ENCODE assay signal across 34 cellular contexts in genomic region chr1:41164727-41165126, GRCh38.
DNase-seq lines count a peak whose midpoint lies in the region; ATAC-seq, FAIRE-seq and TF ChIP-seq lines count a peak whose summit lies in the region.
"Had no signal": no experiment of that assay in that cellular context is flagged by ENCODE, and none has a peak within 500 bp of the region (broad histone marks: within the 10 kb centered on the region; RNA-seq: fewer than 3 reads in every experiment).

No MANE protein-coding gene starts in this region.

- POLR2A ChIA-PET in IMR-90 (lab: Charles Lee; ENCODE audit: unreplicated experiment): no interaction called here
- POLR2A ChIA-PET in GM12878 (lab: Charles Lee): interaction anchor here (0.8 kb wide), 1 partner anchor 10 kb away, joined by 3 read pairs; no protein-coding TSS in a partner anchor
- POLR2A ChIA-PET in K562 (lab: Yijun Ruan, JAX): no interaction called here
- POLR2A ChIA-PET in Caco-2 (lab: Charles Lee): no interaction called here

- H3K23ac ChIP-seq in IMR-90 (ENCODE audit: low read depth, low read length): no peak overlapping the region

- TF ChIP-seq RAD21 in IMR-90 (IDR thresholded peaks at IDR 0.05; ENCODE audit: low read length): no peak
- TF ChIP-seq RAD21 in GM12878 (IDR thresholded peaks at IDR 0.05; ENCODE audit: insufficient read depth, low read depth, low read length): no peak
- no peak for TF ChIP-seq RAD21 in K562 (CRISPR knock-in tag; conservative IDR thresholded peaks at IDR 0.05 in 1 of 2, IDR thresholded peaks at IDR 0.05 in 1 of 2)

- no peak overlapping the region for H3K27ac Mint-ChIP-seq in Caco-2 (ENCODE audit: unreplicated experiment)
- H3K27ac Mint-ChIP-seq: B cell; CD14-positive monocyte; CD4-positive, alpha-beta memory T cell; CD4-positive, alpha-beta T cell; CD4-positive, CD25-positive, alpha-beta regulatory T cell; CD8-positive, alpha-beta memory T cell; CD8-positive, alpha-beta T cell had no signal

- no peak overlapping the region for H3K9ac ChIP-seq in IMR-90 (ENCODE audit: low read depth, low read length)
- H3K9ac ChIP-seq in GM12878 (ENCODE audit: control insufficient read depth, insufficient read depth, low read length): no peak overlapping the region
- no peak overlapping the region for H3K9ac ChIP-seq in K562 (ENCODE audit: insufficient read depth in 1 of 2, low read depth in 2 of 2, low read length in 2 of 2)
- H3K9ac ChIP-seq: BLaER1; BLaER1 treated with 17β-estradiol and CSF1 and Interleukin-3, amounts not matched to agents 10 nM and 100 nM had no signal

- TF ChIP-seq EP300 in GM12878 (IDR thresholded peaks at IDR 0.05; ENCODE audit: borderline replicate concordance in 1 of 2, control insufficient read depth in 1 of 2, low read depth in 2 of 2, low read length in 2 of 2): no peak
- TF ChIP-seq EP300 in K562 (IDR thresholded peaks at IDR 0.05; ENCODE audit: low read length): no peak

- no peak overlapping the region for H3K27ac ChIP-seq in IMR-90 (ENCODE audit: insufficient read depth, low read length)
- H3K27ac ChIP-seq in GM12878 (ENCODE audit: control insufficient read depth, insufficient read depth): no peak overlapping the region
- H3K27ac ChIP-seq in K562 (ENCODE audit: extremely low read depth, low read depth, low read length): no peak overlapping the region
- H3K27ac ChIP-seq: 22Rv1; A549; BLaER1; BLaER1 treated with 17β-estradiol and CSF1 and Interleukin-3, amounts not matched to agents 10 nM and 100 nM; C4-2B had no signal

- H3K9me1 ChIP-seq in IMR-90 (ENCODE audit: insufficient read depth, low read length) (no peaks in the 10 kb centered on the region), K562 (ENCODE audit: control insufficient read depth, insufficient read depth, low read length) (no peaks in the 10 kb centered on the region)

- RAD21 ChIA-PET in GM12878 (lab: Charles Lee; ENCODE audit: unreplicated experiment): no interaction called here

- H3K79me1 ChIP-seq in IMR-90 (ENCODE audit: low read depth in 1 of 2, low read length in 2 of 2): peaks cover 0 to 7% of the 10 kb centered on the region in 2 experiments; a peak in 1 of 4 replicates

- no peak overlapping the region for H3K14ac ChIP-seq in IMR-90 (replicated peaks; ENCODE audit: low read depth, low read length)

- H2BK15ac ChIP-seq in IMR-90 (ENCODE audit: low read depth, low read length): no peak overlapping the region

- H3K27me3 ChIP-seq in IMR-90 (ENCODE audit: control insufficient read depth, insufficient read depth, low read length) (no peaks in the 10 kb centered on the region), GM12878 (replicated peaks in 1 of 2; ENCODE audit: control insufficient read depth in 2 of 2, insufficient read depth in 2 of 2, low read length in 1 of 2) (no peaks in the 10 kb centered on the region), K562 (ENCODE audit: control insufficient read depth in 2 of 2, insufficient read depth in 2 of 2, low read length in 2 of 2) (no peaks in the 10 kb centered on the region), Caco-2 (replicated peaks; ENCODE audit: control insufficient read depth, insufficient read depth, low read length) (no peaks in the 10 kb centered on the region)
- H3K27me3 ChIP-seq: BE2C; BLaER1; BLaER1 treated with 17β-estradiol and CSF1 and Interleukin-3, amounts not matched to agents 10 nM and 100 nM had no signal

- H3K4me1 Mint-ChIP-seq in Caco-2 (ENCODE audit: low read depth, unreplicated experiment): no peaks in the 10 kb centered on the region
- H3K4me1 Mint-ChIP-seq: B cell; CD14-positive monocyte; CD4-positive, alpha-beta memory T cell; CD8-positive, alpha-beta memory T cell had no signal

- TF ChIP-seq CTCF in IMR-90 (conservative IDR thresholded peaks at IDR 0.05; ENCODE audit: low read depth, low read length) (no peak), GM12878 (IDR thresholded peaks at IDR 0.05 in 2 of 3, conservative IDR thresholded peaks at IDR 0.05 in 1 of 3; ENCODE audit: control insufficient read depth in 2 of 3, extremely low read depth in 1 of 3, insufficient read depth in 1 of 3, low read depth in 3 of 3, low read length in 3 of 3) (no peak), K562 (IDR thresholded peaks at IDR 0.05 in 2 of 3, conservative IDR thresholded peaks at IDR 0.05 in 1 of 3; ENCODE audit: insufficient read depth in 2 of 3, low read depth in 1 of 3, low read length in 3 of 3) (no peak), Caco-2 (IDR thresholded peaks at IDR 0.05; ENCODE audit: insufficient read depth in 1 of 2, low read depth in 1 of 2, low read length in 1 of 2, severe bottlenecking in 1 of 2, unreplicated experiment in 1 of 2) (no peak)

- CTCF ChIA-PET in IMR-90 (lab: Yijun Ruan, JAX): no interaction called here
- CTCF ChIA-PET in GM12878 (lab: Yijun Ruan, JAX): no interaction called here
- CTCF ChIA-PET in K562 (lab: Yijun Ruan, JAX; ENCODE audit: low intra/inter-chr PET ratio): no interaction called here
- CTCF ChIA-PET in Caco-2 (lab: Charles Lee): no interaction called here

- no peak overlapping the region for H2AK5ac ChIP-seq in IMR-90 (ENCODE audit: low read depth, low read length)

- H3K4me3 Mint-ChIP-seq in Caco-2 (ENCODE audit: unreplicated experiment): no peak overlapping the region
- H3K4me3 Mint-ChIP-seq: B cell; CD14-positive monocyte; CD4-positive, alpha-beta memory T cell; CD4-positive, alpha-beta T cell; CD4-positive, CD25-positive, alpha-beta regulatory T cell; CD8-positive, alpha-beta memory T cell; CD8-positive, alpha-beta T cell had no signal

- H3K9me3 ChIP-seq in IMR-90 (ENCODE audit: control insufficient read depth, insufficient read depth, low read length): peaks cover 17% of the 10 kb centered on the region
- peaks cover 14% of the 10 kb centered on the region for H3K9me3 ChIP-seq in GM12878 (replicated peaks; ENCODE audit: control insufficient read depth, insufficient read depth, low read length)
- 0 out of 2 replicates have a peak, but pooled peaks cover 5% of the 10 kb centered on the region for H3K9me3 ChIP-seq in K562 (replicated peaks; ENCODE audit: control insufficient read depth, insufficient read depth, low read depth, low read length)
- no peaks in the 10 kb centered on the region for H3K9me3 ChIP-seq in Caco-2
- H3K9me3 ChIP-seq: BE2C had no signal

- no peak overlapping the region for H3K56ac ChIP-seq in IMR-90 (ENCODE audit: extremely low read depth, insufficient read depth, low read length)

- no peaks in the 10 kb centered on the region for H3K4me1 ChIP-seq in IMR-90 (ENCODE audit: control insufficient read depth, insufficient read depth, low read length)
- no peaks in the 10 kb centered on the region for H3K4me1 ChIP-seq in GM12878 (ENCODE audit: control insufficient read depth, insufficient read depth, low read length)
- H3K4me1 ChIP-seq in K562 (replicated peaks in 1 of 2; ENCODE audit: control insufficient read depth in 2 of 2, insufficient read depth in 2 of 2, low read length in 2 of 2): peaks cover 13 to 15% of the 10 kb centered on the region in 2 experiments; a peak in 4 of 5 replicates
- H3K4me1 ChIP-seq in Caco-2: no peaks in the 10 kb centered on the region
- H3K4me1 ChIP-seq: A549; BE2C; BLaER1; BLaER1 treated with 17β-estradiol and CSF1 and Interleukin-3, amounts not matched to agents 10 nM and 100 nM had no signal

- H3K4me2 ChIP-seq in IMR-90 (ENCODE audit: low read depth, low read length) (peak overlapping the region; percentile 45; the same call in 1 of the 2 replicates), GM12878 (ENCODE audit: control insufficient read depth, insufficient read depth) (no peak overlapping the region), K562 (ENCODE audit: insufficient read depth, low read length) (no peak overlapping the region)
- H3K4me2 ChIP-seq: A549; BLaER1; BLaER1 treated with 17β-estradiol and CSF1 and Interleukin-3, amounts not matched to agents 10 nM and 100 nM had no signal

- SMC1A ChIA-PET in GM12878 (lab: Charles Lee; ENCODE audit: uncharacterized antibody, unreplicated experiment): interaction anchor here (0.6 to 2.1 kb wide), 2 partner anchors 9 to 86 kb away, joined by 3 to 5 read pairs; no protein-coding TSS in a partner anchor

- no peak overlapping the region for H4K8ac ChIP-seq in IMR-90 (ENCODE audit: low read depth in 2 of 2, low read length in 2 of 2)

- BruUV-seq in IMR-90 (replicated peaks; lab: Mats Ljungman, UMichigan) (no TSS peak), GM12878 (replicated peaks; lab: Mats Ljungman, UMichigan) (no TSS peak), K562 (replicated peaks; lab: Mats Ljungman, UMichigan) (no TSS peak), Caco-2 (replicated peaks; lab: Mats Ljungman, UMichigan) (no TSS peak)

- H3K36me3 ChIP-seq in IMR-90 (ENCODE audit: control insufficient read depth, insufficient read depth, low read length) (peaks cover 7% of the 10 kb centered on the region; the same call in 1 of the 2 replicates), GM12878 (ENCODE audit: control insufficient read depth in 2 of 2, insufficient read depth in 2 of 2, low read length in 1 of 2) (peaks cover 2 to 8% of the 10 kb centered on the region in 2 experiments; a peak in 3 of 4 replicates), K562 (ENCODE audit: control insufficient read depth, insufficient read depth, low read length) (peaks cover 4% of the 10 kb centered on the region; the same call in 1 of the 3 replicates), Caco-2 (ENCODE audit: control insufficient read depth, insufficient read depth, low read length) (no peaks in the 10 kb centered on the region)
- H3K36me3 ChIP-seq: BE2C had no signal

- no peak overlapping the region for H2AK9ac ChIP-seq in IMR-90 (replicated peaks; ENCODE audit: low read depth, low read length, poor library complexity)

- H2BK5ac ChIP-seq in IMR-90 (ENCODE audit: low read depth, low read length, poor library complexity, severe bottlenecking): no peak overlapping the region

- no peak overlapping the region for H3K18ac ChIP-seq in IMR-90 (ENCODE audit: low read depth, low read length)

- TF ChIP-seq POLR2A in IMR-90 (IDR thresholded peaks at IDR 0.05; ENCODE audit: low read depth, low read length) (no peak), GM12878 (IDR thresholded peaks at IDR 0.05; ENCODE audit: low read depth, low read length) (no peak), K562 (conservative IDR thresholded peaks at IDR 0.05) (no peak)

- no peak overlapping the region for H2BK20ac ChIP-seq in IMR-90 (ENCODE audit: low read depth, low read length)

- no peak overlapping the region for H4K91ac ChIP-seq in IMR-90 (ENCODE audit: insufficient read depth, low read depth, low read length)

- H3K27me3 Mint-ChIP-seq in Caco-2 (ENCODE audit: insufficient read depth, unreplicated experiment): no peaks in the 10 kb centered on the region
- H3K27me3 Mint-ChIP-seq: B cell; CD4-positive, alpha-beta memory T cell; CD4-positive, alpha-beta T cell; CD4-positive, CD25-positive, alpha-beta regulatory T cell; CD8-positive, alpha-beta memory T cell had no signal

- H3K9me3 Mint-ChIP-seq in Caco-2 (ENCODE audit: unreplicated experiment): peaks cover 20% of the 10 kb centered on the region

- dilution Hi-C loops in IMR-90 (cut with HindIII; ENCODE audit: low sequenced_read_pairs, unreplicated experiment): no loop called here

- H2AFZ ChIP-seq in IMR-90 (replicated peaks; ENCODE audit: low read length, poor library complexity) (no peak overlapping the region), GM12878 (ENCODE audit: control insufficient read depth, low read depth, low read length) (no peak overlapping the region), K562 (ENCODE audit: low read depth, low read length) (no peak overlapping the region)

- H4K5ac ChIP-seq in IMR-90 (ENCODE audit: low read depth, low read length): no peak overlapping the region

- H3K4me3 ChIP-seq in IMR-90 (ENCODE audit: insufficient read depth, low read depth, low read length) (no peak overlapping the region), GM12878 (no peak overlapping the region), K562 (no peak overlapping the region), Caco-2 (ENCODE audit: low read depth, low read length) (no peak overlapping the region)
- H3K4me3 ChIP-seq: A549; BLaER1; BLaER1 treated with 17β-estradiol and CSF1 and Interleukin-3, amounts not matched to agents 10 nM and 100 nM had no signal

- H4K20me1 ChIP-seq in IMR-90 (ENCODE audit: insufficient read depth, low read length) (no peaks in the 10 kb centered on the region), GM12878 (ENCODE audit: control insufficient read depth, insufficient read depth) (no peaks in the 10 kb centered on the region), K562 (replicated peaks; ENCODE audit: control insufficient read depth, insufficient read depth, low read length) (no peaks in the 10 kb centered on the region)

- FAIRE-seq in GM12878 (lab: Jason Lieb, UNC) (peak; percentile 18), K562 (lab: Jason Lieb, UNC) (no peak)
- FAIRE-seq: A204.1, A549, D721Med had no signal

- H3K79me2 ChIP-seq in GM12878 (ENCODE audit: control insufficient read depth, insufficient read depth, low read length) (no peaks in the 10 kb centered on the region), K562 (ENCODE audit: control insufficient read depth, insufficient read depth, low read length) (no peaks in the 10 kb centered on the region)

- H3K4ac ChIP-seq in IMR-90 (ENCODE audit: low read depth, low read length): no peak overlapping the region

- in situ Hi-C loops in IMR-90 (cut with MboI; ENCODE audit: low sequenced_read_pairs) (no loop called here), GM12878 (cut with MboI) (no loop called here), K562 (cut with MboI) (no loop called here)

- no peak overlapping the region for H2BK120ac ChIP-seq in IMR-90 (ENCODE audit: low read depth, low read length)

- H3K36me3 Mint-ChIP-seq in Caco-2 (ENCODE audit: insufficient read depth, unreplicated experiment): peaks cover 8% of the 10 kb centered on the region

- ATAC-seq in IMR-90 (ENCODE audit: low read depth) (peak; percentile 40), GM12878 (no peak), K562 (no peak)
- ATAC-seq: A549; CD8-positive, alpha-beta T cell had no signal

- WGBS in IMR-90 (ENCODE audit: extremely low coverage in 2 of 2, insufficient read length in 1 of 2), 2 experiments: no CpG with 5 or more reads among the region's 2 CpGs
- 96% methylated on average over 2 of the region's 2 CpGs for WGBS in GM12878 (ENCODE audit: insufficient coverage, insufficient replicate concordance, low lambda C conversion rate, missing lambda C conversion rate)
- 76% methylated on average over 2 of the region's 2 CpGs for WGBS in K562 (ENCODE audit: insufficient coverage, low coverage, missing lambda C conversion rate)

- no peak for DNase-seq in IMR-90
- DNase-seq in GM12878 (ENCODE audit: low read depth, low spot score): no peak
- no peak for DNase-seq in K562 (ENCODE audit: extremely low read depth in 1 of 4, low spot score in 3 of 4)
- no peak for DNase-seq in DMS153 treated with DMSO at 0.1 percent for 48 hours (lab: John Stamatoyannopoulos, UW; ENCODE audit: unreplicated experiment)
- DNase-seq in activated gamma-delta T cell (lab: John Stamatoyannopoulos, UW): no peak
- DNase-seq in Caco-2: no peak
- DNase-seq: 8988T; ACHN; AML-193; BE2C; C1 segment of cervical spinal cord; Calu3; CD4-positive, alpha-beta memory T cell; CD4-positive, alpha-beta T cell; CD4-positive, CD25-positive, alpha-beta regulatory T cell; CD8-positive, alpha-beta memory T cell; CD8-positive, alpha-beta T cell; COR-L47; DMS 273 treated with DMSO at 0.1 percent for 48 hours; DMS153; DMS53; DMS79; DMS79 treated with DMSO at 0.1 percent for 48 hours; DND-41; EL had no signal

- intact Hi-C loops in IMR-90 (cut with micrococcal nuclease) (no loop called here), GM12878 (cut with micrococcal nuclease; ENCODE audit: unreplicated experiment) (no loop called here), K562 (cut with micrococcal nuclease) (no loop called here), Caco-2 (cut with micrococcal nuclease; ENCODE audit: unreplicated experiment) (no loop called here)
